8 cellular contexts compared by ENCODE assay signal in genomic region chr2:44167908-44168683, GRCh38. TPM values are rescaled to one million over a fixed set of nuclear protein-coding genes. Genes with fewer than 3 reads are reported as not detected.
A peak's percentile ranks its signal among the peaks of the same experiment; 100 is the strongest.
DNase-seq lines count a peak whose midpoint lies in the region; ATAC-seq, FAIRE-seq and TF ChIP-seq lines count a peak whose summit lies in the region.

No MANE protein-coding gene starts in this region.

- peak overlapping the region; percentile 96 for H3K27ac ChIP-seq in vagina

- no peaks in the 10 kb centered on the region for H3K36me3 ChIP-seq in vagina

- no peaks in the 10 kb centered on the region for H3K9me3 ChIP-seq in vagina

- peak in 1 of 2 donors; percentile 25 for TF ChIP-seq POLR2A in vagina (IDR thresholded peaks at IDR 0.05)

- peaks cover 32% of the 10 kb centered on the region for H3K4me1 ChIP-seq in vagina

- TF ChIP-seq CTCF in vagina (IDR thresholded peaks at IDR 0.05), result no peak

- peak; percentile 84 for ATAC-seq in HG02981 (IDR thresholded peaks at IDR 0.05; ENCODE audit: unreplicated experiment)

- H3K4me3 ChIP-seq in vagina, result peak overlapping the region; percentile 47 to 74

- peak; percentile 98 for FAIRE-seq in GM18507 (lab: Jason Lieb, UNC)

- DNase-seq in GM18507 (ENCODE audit: extremely low spot score, insufficient read length, low read depth), result peak; percentile 79
- DNase-seq in NCI-H2029 (lab: John Stamatoyannopoulos, UW), result peak; percentile 99
- DNase-seq in T1000 (lab: John Stamatoyannopoulos, UW), result peak; percentile 99
- DNase-seq in astrocyte of the hippocampus (ENCODE audit: low read depth, low spot score), result peak; percentile 99
- peak; percentile 99 for DNase-seq in hepatic stellate cell (ENCODE audit: low spot score)
- DNase-seq in putamen (ENCODE audit: low spot score), result peak; percentile 100
- peak; percentile 99 to 100 for DNase-seq in vagina (ENCODE audit: extremely low spot score in 2 of 2)

- H3K27me3 ChIP-seq in vagina, result no peaks in the 10 kb centered on the region

- intact Hi-C loops in vagina (cut with DNase I), result loop anchor here (5.0 kb wide), 1 partner anchor 194 kb away; the partner anchor contains the start of genes CAMKMT and PREPL

RNA-seq across cellular contexts. Expression of gene PPM1B, which starts 0.6 kb away (rescaled TPM):
- total RNA-seq in vagina, result 32.2 TPM

Comparison
In these comparisons a context has a peak if more than half of its experiments do, and no peak if none do; other contexts are left out.
1. Peak in every context shown above with its lines: DNase-seq, ATAC-seq, H3K4me3 ChIP-seq and H3K27ac ChIP-seq.